ENCODE assay signal across 15 cellular contexts in the genomic region with DNA sequence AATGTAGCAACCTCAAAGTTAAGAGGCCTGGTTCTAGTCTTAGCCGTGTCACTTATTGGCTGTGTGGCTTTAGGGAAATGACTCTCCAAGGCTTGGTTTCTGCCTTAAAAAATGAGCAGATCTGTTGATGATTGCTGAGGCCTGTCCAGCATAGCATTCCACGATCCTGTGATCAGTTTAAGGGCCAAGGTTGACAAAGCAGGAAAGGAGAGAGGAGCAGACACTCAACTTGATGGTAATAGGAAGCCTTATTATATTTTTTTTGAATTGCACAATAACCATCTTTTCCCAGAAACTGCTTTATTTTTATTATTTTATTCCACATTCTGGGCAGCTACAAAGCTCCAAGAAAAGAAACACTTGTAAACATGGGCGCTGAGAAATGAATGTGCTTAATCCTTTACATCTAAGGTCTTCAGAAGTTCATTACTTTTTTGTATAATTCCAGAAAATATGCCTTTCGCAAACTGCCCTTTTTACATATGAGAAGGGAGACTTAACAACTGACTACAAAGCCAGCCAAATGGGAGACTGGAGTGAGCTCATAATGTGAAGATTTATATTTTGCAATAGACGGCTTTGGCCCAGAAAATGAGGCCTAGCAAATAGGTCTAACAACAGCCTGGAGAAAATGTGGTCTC.
DNase-seq lines count a peak whose midpoint lies in the region; ATAC-seq, FAIRE-seq and TF ChIP-seq lines count a peak whose summit lies in the region.
"Had no signal": no experiment of that assay in that cellular context is flagged by ENCODE, and none has a peak within 500 bp of the region (broad histone marks: within the 10 kb centered on the region; RNA-seq: fewer than 3 reads in every experiment).

No MANE protein-coding gene starts in this region.

- H3K27ac ChIP-seq in lower lobe of right lung: peak overlapping the region; percentile 59
- peak overlapping the region; percentile 89 for H3K27ac ChIP-seq in smooth muscle cell (ENCODE audit: low read depth)
- H3K27ac ChIP-seq: HL-60, right lobe of liver had no signal

- H3K36me3 Mint-ChIP-seq in CD14-positive monocyte: peaks cover 63 to 69% of the 10 kb centered on the region in 2 donors
- H3K36me3 Mint-ChIP-seq: memory B cell had no signal

- peak overlapping the region; percentile 77 for H3K4me2 ChIP-seq in smooth muscle cell

- DNase-seq in CD14-positive monocyte (ENCODE audit: low spot score) (no peak), lower lobe of right lung (no peak), smooth muscle cell (lab: John Stamatoyannopoulos, UW; ENCODE audit: unreplicated experiment) (no peak), NCI-H524 treated with DMSO at 0.1 percent for 48 hours (lab: John Stamatoyannopoulos, UW) (no peak), NCI-H774 (lab: John Stamatoyannopoulos, UW) (no peak), Kasumi-1 (lab: John Stamatoyannopoulos, UW) (no peak), GM19239 (ENCODE audit: insufficient read length, low spot score) (no peak)
- DNase-seq: activated naive CD4-positive, alpha-beta T cell treated with Interleukin-2 at 50 U/mL for 16 hours; cortex of kidney; right lobe of liver had no signal

- H3K27me3 ChIP-seq in lower lobe of right lung (ENCODE audit: low read depth): no peaks in the 10 kb centered on the region
- no peaks in the 10 kb centered on the region for H3K27me3 ChIP-seq in smooth muscle cell (ENCODE audit: low read depth)
- H3K27me3 ChIP-seq: right lobe of liver had no signal

- no peak overlapping the region for H2AFZ ChIP-seq in smooth muscle cell (ENCODE audit: low read depth)

- peaks cover 20% of the 10 kb centered on the region for H3F3A ChIP-seq in smooth muscle cell (ENCODE audit: low read depth)

- peak; percentile 61 for FAIRE-seq in endometrium (lab: Jason Lieb, UNC)
- no peak for FAIRE-seq in GM19239 (lab: Jason Lieb, UNC)
- FAIRE-seq: G401.6 had no signal

- no peaks in the 10 kb centered on the region for H3K9me3 Mint-ChIP-seq in CD14-positive monocyte
- H3K9me3 Mint-ChIP-seq: memory B cell; T-helper 2 cell treated with Interferon-gamma antibody and Interleukin-4, amounts not matched to agents 5 μg/mL and 100 μg/mL, for 36 hours had no signal

- no peaks in the 10 kb centered on the region for H3K9me3 ChIP-seq in lower lobe of right lung
- no peaks in the 10 kb centered on the region for H3K9me3 ChIP-seq in smooth muscle cell (replicated peaks; ENCODE audit: low read depth)
- H3K9me3 ChIP-seq: right lobe of liver had no signal

- peak; percentile 56 to 82 for ATAC-seq in lower lobe of right lung

- no peaks in the 10 kb centered on the region for H3K36me3 ChIP-seq in lower lobe of right lung
- H3K36me3 ChIP-seq in smooth muscle cell (ENCODE audit: low read depth): no peaks in the 10 kb centered on the region
- H3K36me3 ChIP-seq: right lobe of liver had no signal

- no peaks in the 10 kb centered on the region for H3K79me2 ChIP-seq in smooth muscle cell (ENCODE audit: low read depth)

- H3K4me1 Mint-ChIP-seq in CD14-positive monocyte: peaks cover 2% of the 10 kb centered on the region
- H3K4me1 Mint-ChIP-seq: memory B cell had no signal

- WGBS in smooth muscle cell (ENCODE audit: low lambda C conversion rate): 16% methylated on average over 5 of the region's 5 CpGs

- H3K4me3 Mint-ChIP-seq in CD14-positive monocyte: no peak overlapping the region
- H3K4me3 Mint-ChIP-seq: memory B cell; T-helper 2 cell treated with Interferon-gamma antibody and Interleukin-4, amounts not matched to agents 5 μg/mL and 100 μg/mL, for 36 hours had no signal

- no peak overlapping the region for H3K4me3 ChIP-seq in lower lobe of right lung
- H3K4me3 ChIP-seq in smooth muscle cell: no peak overlapping the region
- H3K4me3 ChIP-seq: right lobe of liver had no signal

- intact Hi-C loops in CD14-positive monocyte (cut with micrococcal nuclease) (loop anchor here in 1 of 2 donors (10.0 kb wide), 1 partner anchor 267 kb away; no protein-coding TSS in a partner anchor), lower lobe of right lung (cut with DNase I) (no loop called here)

- H3K27me3 Mint-ChIP-seq in CD14-positive monocyte (ENCODE audit: low read depth in 3 of 3): no peaks in the 10 kb centered on the region
- H3K27me3 Mint-ChIP-seq: memory B cell had no signal

- TF ChIP-seq CTCF in CD14-positive monocyte (IDR thresholded peaks at IDR 0.05) (no peak), lower lobe of right lung (IDR thresholded peaks at IDR 0.05) (no peak), smooth muscle cell (IDR thresholded peaks at IDR 0.05; ENCODE audit: borderline replicate concordance, insufficient read depth, poor library complexity, severe bottlenecking) (no peak)

- peak overlapping the region in 4 of 7 donors; percentile 18 to 63 (median 39) for H3K27ac Mint-ChIP-seq in CD14-positive monocyte
- H3K27ac Mint-ChIP-seq: memory B cell; T-helper 2 cell treated with Interferon-gamma antibody and Interleukin-4, amounts not matched to agents 5 μg/mL and 100 μg/mL, for 36 hours had no signal

- H3K9ac ChIP-seq in smooth muscle cell (ENCODE audit: low read depth): no peak overlapping the region

- H4K20me1 ChIP-seq in smooth muscle cell (ENCODE audit: low read depth): no peaks in the 10 kb centered on the region

- H3K4me1 ChIP-seq in lower lobe of right lung: no peaks in the 10 kb centered on the region
- H3K4me1 ChIP-seq in smooth muscle cell (ENCODE audit: low read depth): peaks cover 41% of the 10 kb centered on the region
- H3K4me1 ChIP-seq: right lobe of liver had no signal
